In the genomic region with DNA sequence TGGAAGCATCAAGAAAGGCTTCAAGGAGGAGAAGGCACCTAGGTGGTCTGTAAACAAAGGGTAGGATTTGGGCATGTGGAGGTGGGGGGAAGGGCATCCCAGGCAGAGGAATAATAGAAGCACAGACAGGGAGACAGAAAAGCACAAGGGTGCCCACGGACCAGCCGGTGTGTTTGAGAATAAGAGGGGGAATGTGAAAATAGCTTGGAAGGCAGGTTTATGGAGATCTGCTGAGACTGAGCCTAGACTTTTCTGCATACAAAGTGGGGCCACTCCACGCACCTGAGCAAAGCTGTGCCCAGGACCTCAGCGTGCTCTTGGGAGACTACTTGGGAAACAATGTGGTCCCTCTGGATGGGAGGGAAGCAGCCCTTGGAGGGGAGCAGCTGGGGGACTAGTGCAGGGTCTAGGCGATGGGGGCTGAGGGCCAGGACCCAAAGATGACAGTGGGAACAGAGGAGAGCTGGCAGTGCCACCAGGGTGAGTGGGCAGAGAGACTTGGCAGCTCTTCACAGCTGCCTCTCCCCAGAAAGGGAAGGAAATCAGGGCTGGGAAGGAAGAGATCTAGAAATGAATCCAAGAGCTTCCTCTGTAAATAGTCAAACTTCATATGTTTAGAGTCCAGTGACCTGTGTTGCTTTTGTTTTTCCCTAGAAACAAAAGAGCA, we compare ENCODE assay signal across 20 cellular contexts.
DNase-seq lines count a peak whose midpoint lies in the region; ATAC-seq, FAIRE-seq and TF ChIP-seq lines count a peak whose summit lies in the region.
"Had no signal": no experiment of that assay in that cellular context is flagged by ENCODE, and none has a peak within 500 bp of the region (broad histone marks: within the 10 kb centered on the region; RNA-seq: fewer than 3 reads in every experiment).

No MANE protein-coding gene starts in this region.

- H3K79me2 ChIP-seq in smooth muscle cell (ENCODE audit: low read depth), result no peaks in the 10 kb centered on the region

- peak overlapping the region in 4 of 5 experiments; percentile 29 to 78 (median 54) for H3K27ac Mint-ChIP-seq in brain
- H3K27ac Mint-ChIP-seq: activated naive CD4-positive, alpha-beta T cell treated with anti-CD3 and anti-CD28 coated beads for 36 hours; naive thymus-derived CD4-positive, alpha-beta T cell had no signal

- no peak for FAIRE-seq in GM12892 (lab: Jason Lieb, UNC)
- FAIRE-seq: frontal cortex, G401.6 had no signal

- no peak overlapping the region for H3K4me3 Mint-ChIP-seq in brain
- H3K4me3 Mint-ChIP-seq: activated naive CD4-positive, alpha-beta T cell treated with anti-CD3 and anti-CD28 coated beads for 36 hours; naive thymus-derived CD4-positive, alpha-beta T cell had no signal

- H3K27me3 ChIP-seq in smooth muscle cell (ENCODE audit: low read depth), result no peaks in the 10 kb centered on the region
- H3K27me3 ChIP-seq: ascending aorta, BE2C, spleen had no signal

- 91% methylated on average over 5 of the region's 5 CpGs for WGBS in smooth muscle cell (ENCODE audit: low lambda C conversion rate)

- POLR2A ChIA-PET in HEK293 (lab: Yijun Ruan, JAX), result no interaction called here

- no peaks in the 10 kb centered on the region for H3K9me3 Mint-ChIP-seq in brain
- H3K9me3 Mint-ChIP-seq: activated naive CD4-positive, alpha-beta T cell treated with anti-CD3 and anti-CD28 coated beads for 36 hours; naive thymus-derived CD4-positive, alpha-beta T cell had no signal

- CTCF ChIA-PET in HEK293 (lab: Yijun Ruan, JAX), result interaction anchor here (0.6 to 1.7 kb wide), 3 partner anchors 20 to 386 kb away, joined by 3 to 7 read pairs (median 3); no protein-coding TSS in a partner anchor

- peak overlapping the region; percentile 24 for H3K4me2 ChIP-seq in smooth muscle cell

- no peak for DNase-seq in left lobe of liver (ENCODE audit: low spot score)
- no peak for DNase-seq in smooth muscle cell (lab: John Stamatoyannopoulos, UW; ENCODE audit: unreplicated experiment)
- no peak for DNase-seq in coronary artery (ENCODE audit: low spot score)
- no peak for DNase-seq in Kasumi-1 (lab: John Stamatoyannopoulos, UW)
- no peak for DNase-seq in GM12892 (ENCODE audit: insufficient read length)
- DNase-seq: activated CD4-positive, alpha-beta T cell treated with anti-CD3 and anti-CD28 coated beads, Interleukin-2, amount 50 U/mL, for 4 hours; activated naive CD4-positive, alpha-beta T cell treated with anti-CD3 and anti-CD28 coated beads for 36 hours; activated T-cell treated with anti-CD3 and anti-CD28 coated beads for 4 hours; cortex of kidney; naive thymus-derived CD4-positive, alpha-beta T cell; NCI-H1436 treated with DMSO at 0.1 percent for 48 hours; RPMI8226; spleen had no signal

- H3K9ac ChIP-seq in smooth muscle cell (ENCODE audit: low read depth), result no peak overlapping the region

- no peaks in the 10 kb centered on the region for H3K36me3 Mint-ChIP-seq in brain

- H3K4me1 ChIP-seq in HEK293 (ENCODE audit: control insufficient read depth, insufficient read depth, low read length) (no peaks in the 10 kb centered on the region), smooth muscle cell (ENCODE audit: low read depth) (peaks cover 17% of the 10 kb centered on the region)
- H3K4me1 ChIP-seq: ascending aorta had no signal

- peaks cover 33% of the 10 kb centered on the region for H3K4me1 Mint-ChIP-seq in brain

- no peaks in the 10 kb centered on the region for H3K27me3 Mint-ChIP-seq in brain
- H3K27me3 Mint-ChIP-seq: naive thymus-derived CD4-positive, alpha-beta T cell had no signal

- H2AFZ ChIP-seq in smooth muscle cell (ENCODE audit: low read depth), result no peak overlapping the region

- TF ChIP-seq CTCF in HEK293 (tag by site-specific recombination; IDR thresholded peaks at IDR 0.05) (no peak), brain (conservative IDR thresholded peaks at IDR 0.05) (no peak), smooth muscle cell (IDR thresholded peaks at IDR 0.05; ENCODE audit: borderline replicate concordance, insufficient read depth, poor library complexity, severe bottlenecking) (no peak), coronary artery (IDR thresholded peaks at IDR 0.05) (no peak)

- TF ChIP-seq POLR2A in GM12892 (IDR thresholded peaks at IDR 0.05; ENCODE audit: low read depth, low read length), result no peak

- no peaks in the 10 kb centered on the region for H4K20me1 ChIP-seq in smooth muscle cell (ENCODE audit: low read depth)

- H3K27ac ChIP-seq in HEK293 (ENCODE audit: extremely low read depth, low read depth, low read length), result no peak overlapping the region
- peak overlapping the region; percentile 63 for H3K27ac ChIP-seq in smooth muscle cell (ENCODE audit: low read depth)
- no peak overlapping the region for H3K27ac ChIP-seq in coronary artery
- H3K27ac ChIP-seq: ascending aorta had no signal

- peaks cover 13% of the 10 kb centered on the region for H3F3A ChIP-seq in smooth muscle cell (ENCODE audit: low read depth)

- H3K36me3 ChIP-seq in HEK293 (ENCODE audit: control insufficient read depth in 2 of 2, insufficient read depth in 1 of 2, low read length in 2 of 2), result no peaks in the 10 kb centered on the region
- no peaks in the 10 kb centered on the region for H3K36me3 ChIP-seq in smooth muscle cell (ENCODE audit: low read depth)
- H3K36me3 ChIP-seq: ascending aorta, BE2C had no signal

- H3K4me3 ChIP-seq in HEK293 (ENCODE audit: low read depth, low read length) (no peak overlapping the region), smooth muscle cell (no peak overlapping the region), coronary artery (no peak overlapping the region)
- H3K4me3 ChIP-seq: ascending aorta, spleen had no signal

- ATAC-seq in left lobe of liver, result peak; percentile 22
- ATAC-seq in HG02840 (IDR thresholded peaks at IDR 0.05; ENCODE audit: low FRiP score, unreplicated experiment), result no peak
- ATAC-seq: naive thymus-derived CD4-positive, alpha-beta T cell had no signal

- no peaks in the 10 kb centered on the region for H3K9me3 ChIP-seq in HEK293 (ENCODE audit: control insufficient read depth, insufficient read depth, low read depth, low read length)
- H3K9me3 ChIP-seq in smooth muscle cell (replicated peaks; ENCODE audit: low read depth), result no peaks in the 10 kb centered on the region
- H3K9me3 ChIP-seq: ascending aorta, BE2C, spleen had no signal

TF ChIP-seq in HEK293, 187 proteins besides CTCF, POLR2A, EP300 and RAD21:
- TF ChIP-seq ZNF544 (tag by site-specific recombination; IDR thresholded peaks at IDR 0.05) (no peak), ZNF114 (tag by site-specific recombination; IDR thresholded peaks at IDR 0.05) (peak; percentile 39; the same call in 1 of the 2 replicates)
